In the genomic region with DNA sequence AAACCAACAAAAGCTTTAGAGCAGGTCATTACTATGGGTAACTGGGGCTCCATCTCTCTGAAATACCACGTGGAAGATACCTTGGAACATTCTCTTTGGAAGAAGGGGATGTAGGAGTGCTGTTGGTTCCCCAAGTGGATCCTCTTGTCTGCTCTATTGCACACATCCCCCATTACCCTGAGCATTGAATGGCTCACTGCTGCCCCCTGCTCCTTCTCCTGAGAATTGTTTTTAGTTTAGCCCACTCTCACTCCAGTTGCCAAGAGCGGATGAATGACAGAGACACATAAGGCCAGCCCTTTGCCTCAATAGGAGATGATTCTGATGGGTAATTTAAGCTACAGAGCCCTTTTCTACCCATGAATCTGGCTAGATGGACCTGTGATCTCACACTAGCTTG, we compare ENCODE assay signal across 8 cellular contexts.
DNase-seq lines count a peak whose midpoint lies in the region; ATAC-seq and TF ChIP-seq lines count a peak whose summit lies in the region.

No MANE protein-coding gene starts in this region.

- peaks cover 4% of the 10 kb centered on the region for H3K27me3 Mint-ChIP-seq in memory B cell

- H3K9me3 Mint-ChIP-seq in memory B cell, result peaks cover 2% of the 10 kb centered on the region

- H3K4me3 ChIP-seq in WI38 (ENCODE audit: low read depth, low read length), result no peak overlapping the region

- TF ChIP-seq EP300 in Ishikawa (IDR thresholded peaks at IDR 0.05; ENCODE audit: borderline replicate concordance), result no peak

- H3K36me3 Mint-ChIP-seq in memory B cell, result peaks cover 7% of the 10 kb centered on the region

- no peak overlapping the region for H3K4me3 Mint-ChIP-seq in memory B cell

- H3K27ac Mint-ChIP-seq in memory B cell, result no peak overlapping the region

- peak; percentile 78 for TF ChIP-seq RAD21 in Ishikawa (IDR thresholded peaks at IDR 0.05; ENCODE audit: low read depth)

- H3K4me1 Mint-ChIP-seq in memory B cell, result no peaks in the 10 kb centered on the region

- ATAC-seq in GM21528 (IDR thresholded peaks at IDR 0.05; ENCODE audit: low FRiP score, unreplicated experiment) (peak; percentile 96), memory B cell (ENCODE audit: low read depth) (peak; percentile 58)

- DNase-seq in ELF-1 (ENCODE audit: low read depth, low spot score), result peak; percentile 71
- DNase-seq in central memory CD4-positive, alpha-beta T cell, result peak; percentile 48
- DNase-seq in memory B cell (ENCODE audit: low spot score in 2 of 2), result peak; percentile 23 to 40
- peak; percentile 17 to 24 for DNase-seq in stimulated activated CD8-positive, alpha-beta memory T cell treated with anti-CD3 and anti-CD28 coated beads, Interleukin-7, amount 100 ng/mL, for 48 hours (ENCODE audit: extremely low read depth in 1 of 2, low read depth in 1 of 2)
- DNase-seq in mesenteric fat pad (ENCODE audit: low spot score), result no peak

- TF ChIP-seq CTCF in WI38 (IDR thresholded peaks at IDR 0.05; ENCODE audit: low read depth, low read length), result peak; percentile 76

TF ChIP-seq in Ishikawa, 13 proteins besides CTCF, POLR2A, EP300 and RAD21:
- TF ChIP-seq EGR1 (IDR thresholded peaks at IDR 0.05), result no peak
- TF ChIP-seq CREB1 (IDR thresholded peaks at IDR 0.05; ENCODE audit: low read depth), result no peak
- TF ChIP-seq CEBPB (IDR thresholded peaks at IDR 0.05), result no peak
- TF ChIP-seq YY1 (IDR thresholded peaks at IDR 0.05; ENCODE audit: low read depth), result no peak
- no peak for TF ChIP-seq TCF12 (IDR thresholded peaks at IDR 0.05; ENCODE audit: low read depth)
- TF ChIP-seq TAF1 (IDR thresholded peaks at IDR 0.05; ENCODE audit: low read depth), result no peak
- no peak for TF ChIP-seq NFIC (IDR thresholded peaks at IDR 0.05)
- TF ChIP-seq, protein P1, sequence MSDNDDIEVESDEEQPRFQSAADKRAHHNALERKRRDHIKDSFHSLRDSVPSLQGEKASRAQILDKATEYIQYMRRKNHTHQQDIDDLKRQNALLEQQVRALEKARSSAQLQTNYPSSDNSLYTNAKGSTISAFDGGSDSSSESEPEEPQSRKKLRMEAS (IDR thresholded peaks at IDR 0.05), result no peak
- TF ChIP-seq TEAD4 (IDR thresholded peaks at IDR 0.05), result no peak
